In the genomic region with DNA sequence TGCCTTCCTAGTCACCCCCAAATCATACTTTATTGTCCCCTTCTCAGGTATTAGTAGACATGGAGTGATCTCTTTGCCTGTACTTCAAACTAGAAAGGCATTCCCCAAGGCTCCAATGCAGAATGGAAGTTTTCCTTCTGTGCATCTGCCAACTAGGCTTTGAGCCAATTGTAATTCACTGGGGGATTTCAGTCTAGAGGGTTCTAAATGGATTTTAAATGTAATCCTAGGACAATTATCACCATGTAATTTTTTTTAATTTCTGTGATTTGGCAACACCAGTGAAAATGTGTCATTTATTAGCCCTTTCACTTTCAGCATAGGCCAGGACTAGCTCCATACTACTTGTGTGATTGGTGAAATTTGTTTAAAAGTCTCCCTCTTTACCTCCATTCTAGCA, we compare ENCODE assay signal across 26 cellular contexts.
DNase-seq lines count a peak whose midpoint lies in the region; ATAC-seq and TF ChIP-seq lines count a peak whose summit lies in the region.
"Had no signal": no experiment of that assay in that cellular context is flagged by ENCODE, and none has a peak within 500 bp of the region (broad histone marks: within the 10 kb centered on the region; RNA-seq: fewer than 3 reads in every experiment).

No MANE protein-coding gene starts in this region.

- H4K5ac ChIP-seq in IMR-90 (ENCODE audit: low read depth, low read length): no peak overlapping the region

- H3K9ac ChIP-seq in IMR-90 (ENCODE audit: low read depth, low read length): no peak overlapping the region
- H3K9ac ChIP-seq: BLaER1 treated with 17β-estradiol and CSF1 and Interleukin-3, amounts not matched to agents 10 nM and 100 nM had no signal

- H3K18ac ChIP-seq in IMR-90 (ENCODE audit: low read depth, low read length): no peak overlapping the region

- ATAC-seq in IMR-90 (ENCODE audit: low read depth) (peak; percentile 64; the same call in 1 of the 2 replicates), HG02763 (IDR thresholded peaks at IDR 0.05; ENCODE audit: unreplicated experiment) (no peak)
- ATAC-seq: GM23338; natural killer cell treated with Interleukin-12 subunit alpha and Interleukin-12 subunit beta and Interleukin-15 and Interleukin-18, amount 100 ng/mL, for 72 hours; Panc1 had no signal

- H3K4me2 ChIP-seq in IMR-90 (ENCODE audit: low read depth, low read length): no peak overlapping the region
- H3K4me2 ChIP-seq: BLaER1 treated with 17β-estradiol and CSF1 and Interleukin-3, amounts not matched to agents 10 nM and 100 nM; GM23338 had no signal

- dilution Hi-C loops in IMR-90 (cut with HindIII; ENCODE audit: low sequenced_read_pairs, unreplicated experiment): no loop called here

- no peaks in the 10 kb centered on the region for H3K9me3 ChIP-seq in IMR-90 (ENCODE audit: control insufficient read depth, insufficient read depth, low read length)
- H3K9me3 ChIP-seq: adrenal gland; BLaER1 treated with 17β-estradiol and CSF1 and Interleukin-3, amounts not matched to agents 10 nM and 100 nM; transverse colon had no signal

- TF ChIP-seq RAD21 in IMR-90 (IDR thresholded peaks at IDR 0.05; ENCODE audit: low read length): no peak

- H2AK9ac ChIP-seq in IMR-90 (replicated peaks; ENCODE audit: low read depth, low read length, poor library complexity): no peak overlapping the region

- H4K91ac ChIP-seq in IMR-90 (ENCODE audit: insufficient read depth, low read depth, low read length): no peak overlapping the region

- TF ChIP-seq CTCF in IMR-90 (conservative IDR thresholded peaks at IDR 0.05; ENCODE audit: low read depth, low read length): no peak

- no peak overlapping the region; the same call in 1 of the 2 replicates for H3K14ac ChIP-seq in IMR-90 (replicated peaks; ENCODE audit: low read depth, low read length)

- H3K27me3 ChIP-seq in IMR-90 (ENCODE audit: control insufficient read depth, insufficient read depth, low read length): no peaks in the 10 kb centered on the region
- H3K27me3 ChIP-seq: adrenal gland; BLaER1 treated with 17β-estradiol and CSF1 and Interleukin-3, amounts not matched to agents 10 nM and 100 nM; transverse colon had no signal

- BruUV-seq in IMR-90 (replicated peaks; lab: Mats Ljungman, UMichigan): no TSS peak

- DNase-seq in D341Med (ENCODE audit: low spot score): peak; percentile 32
- peak; percentile 41 for DNase-seq in IMR-90
- DNase-seq in NCI-H69 (lab: John Stamatoyannopoulos, UW): peak; percentile 72
- peak; percentile 30 for DNase-seq in fibroblast of peridontal ligament (ENCODE audit: extremely low read depth)
- no peak for DNase-seq in NCI-H526 (lab: John Stamatoyannopoulos, UW)
- DNase-seq in NCI-H345 (lab: John Stamatoyannopoulos, UW): no peak
- DNase-seq in effector CD8-positive, alpha-beta T cell (lab: John Stamatoyannopoulos, UW): no peak
- DNase-seq: activated CD4-positive, alpha-beta memory T cell treated with anti-CD3 and anti-CD28 coated beads for 36 hours; activated CD4-positive, CD25-positive, alpha-beta regulatory T cell treated with anti-CD3 and anti-CD28 coated beads, Interleukin-2, amount 50 U/mL, for 72 hours; activated naive CD4-positive, alpha-beta T cell treated with anti-CD3 and anti-CD28 coated beads, Interleukin-2, amount 10 ng/mL, durations not matched to agents 7 days and 5 days; adrenal gland; DND-41; hypothalamus; immature natural killer cell; mammary epithelial cell; NCI-H2029; NCI-H510A; Right ventricle myocardium superior; stimulated activated CD4-positive, alpha-beta T cell treated with anti-CD3 and anti-CD28 coated beads, Interleukin-4, amount 100 ng/mL, for 4 hours; T-helper 2 cell; transverse colon had no signal

- no peaks in the 10 kb centered on the region for H4K20me1 ChIP-seq in IMR-90 (ENCODE audit: insufficient read depth, low read length)
- H4K20me1 ChIP-seq: BLaER1 treated with 17β-estradiol and CSF1 and Interleukin-3, amounts not matched to agents 10 nM and 100 nM had no signal

- H2AK5ac ChIP-seq in IMR-90 (ENCODE audit: low read depth, low read length): no peak overlapping the region

- H3K36me3 ChIP-seq in IMR-90 (ENCODE audit: control insufficient read depth, insufficient read depth, low read length): no peaks in the 10 kb centered on the region
- H3K36me3 ChIP-seq: adrenal gland; BLaER1 treated with 17β-estradiol and CSF1 and Interleukin-3, amounts not matched to agents 10 nM and 100 nM; transverse colon had no signal

- in situ Hi-C loops in IMR-90 (cut with MboI; ENCODE audit: low sequenced_read_pairs): no loop called here

- H2BK15ac ChIP-seq in IMR-90 (ENCODE audit: low read depth, low read length): no peak overlapping the region

- H3K4ac ChIP-seq in IMR-90 (ENCODE audit: low read depth, low read length): no peak overlapping the region

- no peak overlapping the region for H2BK120ac ChIP-seq in IMR-90 (ENCODE audit: low read depth, low read length)

- H3K27ac ChIP-seq in IMR-90 (ENCODE audit: insufficient read depth, low read length): no peak overlapping the region
- H3K27ac ChIP-seq: adrenal gland; BLaER1 treated with 17β-estradiol and CSF1 and Interleukin-3, amounts not matched to agents 10 nM and 100 nM; transverse colon had no signal

- H4K8ac ChIP-seq in IMR-90 (ENCODE audit: low read depth in 2 of 2, low read length in 2 of 2): 0 out of 4 replicates have a peak overlapping the region, but pooled peaks of 1 of the 2 experiments have one; percentile 2

- H2AFZ ChIP-seq in IMR-90 (replicated peaks; ENCODE audit: low read length, poor library complexity): no peak overlapping the region
- H2AFZ ChIP-seq: GM23338 had no signal

- TF ChIP-seq POLR2A in IMR-90 (IDR thresholded peaks at IDR 0.05; ENCODE audit: low read depth, low read length): no peak

- no peaks in the 10 kb centered on the region for H3K4me1 ChIP-seq in IMR-90 (ENCODE audit: control insufficient read depth, insufficient read depth, low read length)
- H3K4me1 ChIP-seq: adrenal gland; BLaER1 treated with 17β-estradiol and CSF1 and Interleukin-3, amounts not matched to agents 10 nM and 100 nM; transverse colon had no signal

- no peak overlapping the region for H3K23ac ChIP-seq in IMR-90 (ENCODE audit: low read depth, low read length)

- H3K56ac ChIP-seq in IMR-90 (ENCODE audit: extremely low read depth, insufficient read depth, low read length): no peak overlapping the region

- H3K9me1 ChIP-seq in IMR-90 (ENCODE audit: insufficient read depth, low read length): no peaks in the 10 kb centered on the region

- H3K4me3 ChIP-seq in IMR-90 (ENCODE audit: insufficient read depth, low read depth, low read length): no peak overlapping the region
- H3K4me3 ChIP-seq: adrenal gland; BLaER1 treated with 17β-estradiol and CSF1 and Interleukin-3, amounts not matched to agents 10 nM and 100 nM; GM23338; transverse colon had no signal

- H3K79me1 ChIP-seq in IMR-90 (ENCODE audit: low read depth in 1 of 2, low read length in 2 of 2): no peaks in the 10 kb centered on the region

- intact Hi-C loops in IMR-90 (cut with micrococcal nuclease): loop anchor here (10.0 kb wide), 1 partner anchor 555 kb away; the partner anchor contains the start of gene MARCKS

- POLR2A ChIA-PET in IMR-90 (lab: Charles Lee; ENCODE audit: unreplicated experiment): no interaction called here

- CTCF ChIA-PET in IMR-90 (lab: Yijun Ruan, JAX): no interaction called here

- peak overlapping the region; percentile 27; the same call in 1 of the 2 replicates for H2BK20ac ChIP-seq in IMR-90 (ENCODE audit: low read depth, low read length)

- H2BK5ac ChIP-seq in IMR-90 (ENCODE audit: low read depth, low read length, poor library complexity, severe bottlenecking): no peak overlapping the region

TF ChIP-seq in IMR-90, 13 proteins besides CTCF, POLR2A, EP300 and RAD21:
- TF ChIP-seq RFX5 (IDR thresholded peaks at IDR 0.05; ENCODE audit: low read depth, low read length) (no peak), MAFK (IDR thresholded peaks at IDR 0.05; ENCODE audit: low read depth, low read length) (no peak), SMC3 (IDR thresholded peaks at IDR 0.05; ENCODE audit: low read depth, low read length) (no peak), MXI1 (IDR thresholded peaks at IDR 0.05; ENCODE audit: borderline replicate concordance, low read depth, low read length) (no peak), ELK1 (IDR thresholded peaks at IDR 0.05; ENCODE audit: borderline replicate concordance, low read depth, low read length) (no peak), CEBPB (IDR thresholded peaks at IDR 0.05; ENCODE audit: low read depth, low read length) (no peak), FOS (IDR thresholded peaks at IDR 0.05; ENCODE audit: low read depth, low read length) (no peak), BHLHE40 (IDR thresholded peaks at IDR 0.05; ENCODE audit: low read depth, low read length) (no peak), RCOR1 (IDR thresholded peaks at IDR 0.05; ENCODE audit: insufficient replicate concordance, low read length) (no peak), MAZ (IDR thresholded peaks at IDR 0.05; ENCODE audit: borderline replicate concordance, low read depth, low read length) (no peak), CHD1 (IDR thresholded peaks at IDR 0.05; ENCODE audit: low read depth, low read length) (no peak), NFE2L2 (IDR thresholded peaks at IDR 0.05; ENCODE audit: low read depth, low read length) (no peak)
- TF ChIP-seq, protein P1, sequence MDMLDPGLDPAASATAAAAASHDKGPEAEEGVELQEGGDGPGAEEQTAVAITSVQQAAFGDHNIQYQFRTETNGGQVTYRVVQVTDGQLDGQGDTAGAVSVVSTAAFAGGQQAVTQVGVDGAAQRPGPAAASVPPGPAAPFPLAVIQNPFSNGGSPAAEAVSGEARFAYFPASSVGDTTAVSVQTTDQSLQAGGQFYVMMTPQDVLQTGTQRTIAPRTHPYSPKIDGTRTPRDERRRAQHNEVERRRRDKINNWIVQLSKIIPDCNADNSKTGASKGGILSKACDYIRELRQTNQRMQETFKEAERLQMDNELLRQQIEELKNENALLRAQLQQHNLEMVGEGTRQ (IDR thresholded peaks at IDR 0.05; ENCODE audit: low read depth, low read length): no peak

Comparison
In these comparisons a context has a peak if more than half of its experiments do, and no peak if none do; other contexts are left out.
1. DNase-seq: peak in D341Med (single experiment), IMR-90 (single experiment), NCI-H69 (single experiment) and fibroblast of peridontal ligament (single experiment); none in NCI-H526 (0 of 2), NCI-H345 (single experiment) and effector CD8-positive, alpha-beta T cell (single experiment).